In the genomic region with DNA sequence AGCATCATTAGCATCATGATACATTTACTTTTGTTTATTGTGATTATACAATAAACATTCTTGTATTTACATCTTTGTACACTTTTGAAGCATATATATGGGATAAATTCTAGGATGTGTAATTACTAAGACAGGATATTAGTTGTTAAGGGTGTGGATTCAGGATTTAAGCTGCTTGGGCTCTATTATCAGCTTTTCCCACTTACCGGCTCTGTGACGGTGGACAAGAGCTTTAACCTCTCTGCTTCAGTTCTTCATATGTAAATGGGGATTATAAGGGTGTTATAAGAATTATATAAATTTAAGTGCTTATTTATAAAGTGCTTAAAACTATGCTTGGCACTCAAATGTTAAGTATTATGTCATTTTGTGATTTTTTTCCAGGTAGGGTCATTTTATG, we compare ENCODE assay signal across 6 cellular contexts.
"Had no signal": no experiment of that assay in that cellular context is flagged by ENCODE, and none has a peak within 500 bp of the region (broad histone marks: within the 10 kb centered on the region; RNA-seq: fewer than 3 reads in every experiment).

No MANE protein-coding gene starts in this region.

- H3K27ac ChIP-seq: GM23248 had no signal

- H3K4me3 ChIP-seq: GM23248, K562 had no signal

- DNase-seq: GM23248, GOT3, H7, HCEC 1CT, IMR-90 had no signal

- ATAC-seq: K562 had no signal
